12 cellular contexts compared by ENCODE assay signal in the genomic region with DNA sequence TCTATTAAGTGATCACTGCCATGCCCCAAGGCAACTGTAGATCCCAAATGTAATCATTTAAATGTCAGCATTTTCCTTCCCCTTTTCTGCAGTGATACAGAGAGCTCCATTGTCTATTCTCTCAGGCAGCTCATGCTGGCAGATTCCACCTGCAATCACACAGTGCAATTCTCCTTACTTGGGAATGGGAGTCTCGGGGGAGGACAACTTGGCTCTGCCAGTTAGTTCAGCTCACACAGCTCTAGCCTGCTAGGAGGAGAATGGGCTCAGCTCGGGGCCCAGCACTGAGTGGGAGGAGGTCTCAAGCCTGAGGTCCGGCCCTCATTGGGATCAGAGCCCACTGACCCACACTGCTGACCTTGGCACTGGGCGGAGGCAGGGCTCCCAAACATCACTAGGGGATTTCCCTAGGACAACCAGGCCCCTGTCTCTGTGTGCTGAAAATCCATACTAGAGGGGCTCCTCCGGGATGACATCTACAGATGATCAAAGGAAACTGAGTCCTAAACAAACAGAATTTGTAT.
A peak's percentile ranks its signal among the peaks of the same experiment; 100 is the strongest.
DNase-seq lines count a peak whose midpoint lies in the region; ATAC-seq and TF ChIP-seq lines count a peak whose summit lies in the region.
"Had no signal": no experiment of that assay in that cellular context is flagged by ENCODE, and none has a peak within 500 bp of the region (broad histone marks: within the 10 kb centered on the region; RNA-seq: fewer than 3 reads in every experiment).

No MANE protein-coding gene starts in this region.

- H3K14ac ChIP-seq in H9 (ENCODE audit: insufficient read depth, low read length) = no peak overlapping the region

- H3K36me3 Mint-ChIP-seq in GM23338 (ENCODE audit: low read depth) (no peaks in the 10 kb centered on the region), H9 (ENCODE audit: insufficient read depth in 1 of 3, low read depth in 3 of 3) (no peaks in the 10 kb centered on the region)

- H3K4me2 ChIP-seq in GM23338 = no peak overlapping the region
- H3K4me2 ChIP-seq in H9 (ENCODE audit: insufficient read depth, insufficient read length, low read length) = no peak overlapping the region

- H3K27me3 ChIP-seq in GM23338 (ENCODE audit: insufficient read depth) (no peaks in the 10 kb centered on the region), H9 (ENCODE audit: insufficient read depth, low read length) (no peaks in the 10 kb centered on the region)
- H3K27me3 ChIP-seq: pancreas had no signal

- H3K4me3 ChIP-seq in GM23338 (no peak overlapping the region), SK-N-MC (peak overlapping the region; percentile 20; the same call in 1 of the 2 replicates)
- H3K4me3 ChIP-seq: pancreas had no signal

- H3K27ac ChIP-seq in GM23338 (ENCODE audit: low read depth) = no peak overlapping the region
- H3K27ac ChIP-seq in SK-N-MC = no peak overlapping the region
- H3K27ac ChIP-seq in H9 (ENCODE audit: insufficient read length, low read depth, low read length) = no peak overlapping the region
- H3K27ac ChIP-seq: pancreas had no signal

- H3K9ac ChIP-seq in SK-N-MC (ENCODE audit: insufficient read length) (no peak overlapping the region), H9 (ENCODE audit: extremely low read depth, insufficient read length, low read length) (no peak overlapping the region)

- H3K27me3 Mint-ChIP-seq in GM23338 (ENCODE audit: insufficient read depth, low read depth, poor library complexity) = peaks cover 2% of the 10 kb centered on the region
- H3K27me3 Mint-ChIP-seq in H9 (ENCODE audit: low read depth) = no peaks in the 10 kb centered on the region

- DNase-seq in GM23338 (ENCODE audit: low spot score) (no peak), SK-N-MC (ENCODE audit: low read depth, low spot score) (no peak), Right ventricle myocardium superior (peak; percentile 56), occipital lobe (lab: John Stamatoyannopoulos, UW) (peak; percentile 5), H9 (no peak), NCI-H2196 treated with DMSO at 0.1 percent for 48 hours (lab: John Stamatoyannopoulos, UW; ENCODE audit: unreplicated experiment) (no peak), DMS 273 treated with DMSO at 0.1 percent for 48 hours (lab: John Stamatoyannopoulos, UW) (no peak)
- DNase-seq: activated T-cell treated with anti-CD3 and anti-CD28 coated beads, Interleukin-2, amount 50 U/mL, for 72 hours; cortex of kidney; NCI-H2081 treated with DMSO at 0.1 percent for 48 hours; pancreas had no signal

- H3K79me1 ChIP-seq in H9 (ENCODE audit: insufficient read depth, low read depth, low read length, poor library complexity, severe bottlenecking) = no peaks in the 10 kb centered on the region

- no peak overlapping the region for H3K18ac ChIP-seq in H9 (ENCODE audit: insufficient read length, low read depth, low read length)

- TF ChIP-seq CTCF in GM23338 (conservative IDR thresholded peaks at IDR 0.05; ENCODE audit: low read depth in 2 of 2) = no peak
- TF ChIP-seq CTCF in H9 (conservative IDR thresholded peaks at IDR 0.05) = no peak

- no peak overlapping the region for H2BK5ac ChIP-seq in H9 (ENCODE audit: insufficient read length, low read length)

- H3K56ac ChIP-seq in H9 (ENCODE audit: insufficient read length, low read depth, low read length) = no peak overlapping the region

- no peak overlapping the region for H2BK120ac ChIP-seq in H9 (ENCODE audit: low read depth, low read length, poor library complexity, severe bottlenecking)

- no peak overlapping the region for H3K23ac ChIP-seq in H9 (ENCODE audit: insufficient read length, low read depth, low read length)

- H4K8ac ChIP-seq in H9 (replicated peaks; ENCODE audit: insufficient read length, low read depth, low read length) = no peak overlapping the region

- H2AFZ ChIP-seq in GM23338 (no peak overlapping the region; the same call in 1 of the 2 replicates), H9 (ENCODE audit: low read length) (no peak overlapping the region)

- H3K23me2 ChIP-seq in H9 (ENCODE audit: insufficient read length, low read depth, low read length, poor library complexity, severe bottlenecking) = no peaks in the 10 kb centered on the region

- H3K4me1 Mint-ChIP-seq in GM23338 (peaks cover 10% of the 10 kb centered on the region), H9 (peaks cover 7 to 10% of the 10 kb centered on the region in 2 experiments; a peak in 3 of 4 replicates)

- no CpG with 5 or more reads among the region's 5 CpGs for WGBS in H9 (ENCODE audit: extremely low coverage, insufficient read length, low lambda C conversion rate)

- H3K9me3 ChIP-seq in SK-N-MC (ENCODE audit: low read depth, low read length) = no peaks in the 10 kb centered on the region
- H3K9me3 ChIP-seq in H9 (ENCODE audit: control insufficient read depth, low read depth, low read length) = no peaks in the 10 kb centered on the region
- H3K9me3 ChIP-seq: pancreas had no signal

- H3K27ac Mint-ChIP-seq in GM23338 (no peak overlapping the region), H9 (no peak overlapping the region)
- H3K27ac Mint-ChIP-seq: activated T-cell treated with anti-CD3 and anti-CD28 coated beads, Interleukin-2, amount 50 U/mL, for 72 hours had no signal

- H3K9me2 ChIP-seq in GM23338 (ENCODE audit: insufficient read depth) = no peaks in the 10 kb centered on the region

- H2AK5ac ChIP-seq in H9 (ENCODE audit: insufficient read length, low read length) = no peak overlapping the region

- H3K4ac ChIP-seq in H9 (ENCODE audit: low read depth, low read length) = no peak overlapping the region

- H3K9me3 Mint-ChIP-seq in GM23338 (no peaks in the 10 kb centered on the region), H9 (no peaks in the 10 kb centered on the region)
- H3K9me3 Mint-ChIP-seq: activated T-cell treated with anti-CD3 and anti-CD28 coated beads, Interleukin-2, amount 50 U/mL, for 72 hours had no signal

- no peak overlapping the region for H4K5ac ChIP-seq in H9 (ENCODE audit: insufficient read length, low read depth, low read length)

- H2BK20ac ChIP-seq in H9 (ENCODE audit: low read depth, low read length, poor library complexity, severe bottlenecking) = no peak overlapping the region

- H3K4me3 Mint-ChIP-seq in GM23338 (no peak overlapping the region), H9 (no peak overlapping the region)
- H3K4me3 Mint-ChIP-seq: activated T-cell treated with anti-CD3 and anti-CD28 coated beads, Interleukin-2, amount 50 U/mL, for 72 hours had no signal

- H2BK12ac ChIP-seq in H9 (ENCODE audit: insufficient read length, low read depth, low read length) = no peak overlapping the region

- ATAC-seq in GM23338 = peak; percentile 74
- peak; percentile 78 for ATAC-seq in Right ventricle myocardium superior (ENCODE audit: poor library complexity)
- no peak for ATAC-seq in HG03139 (IDR thresholded peaks at IDR 0.05; ENCODE audit: unreplicated experiment)
- ATAC-seq: activated T-cell treated with anti-CD3 and anti-CD28 coated beads, Interleukin-2, amount 50 U/mL, for 72 hours had no signal

- intact Hi-C loops in Right ventricle myocardium superior (cut with DNase I) = no loop called here

- no peaks in the 10 kb centered on the region for H3F3A ChIP-seq in GM23338 (replicated peaks; ENCODE audit: low read depth)

- H4K20me1 ChIP-seq in GM23338 (replicated peaks; ENCODE audit: insufficient read depth) = no peaks in the 10 kb centered on the region
- H4K20me1 ChIP-seq in H9 (ENCODE audit: control insufficient read depth, insufficient read depth, insufficient read length) = no peaks in the 10 kb centered on the region

- H3K79me2 ChIP-seq in GM23338 (replicated peaks; ENCODE audit: insufficient read depth) (no peaks in the 10 kb centered on the region), H9 (ENCODE audit: insufficient read depth, low read length) (no peaks in the 10 kb centered on the region; the same call in 1 of the 2 replicates)

- H3T11ph ChIP-seq in H9 (ENCODE audit: low read length) = no peak overlapping the region

- H2BK15ac ChIP-seq in H9 (ENCODE audit: low read depth, low read length) = no peak overlapping the region

- H3K4me1 ChIP-seq in GM23338 (ENCODE audit: insufficient read depth) (no peaks in the 10 kb centered on the region), H9 (ENCODE audit: insufficient read depth, low read length) (no peaks in the 10 kb centered on the region; the same call in 1 of the 2 replicates)

- no peak overlapping the region for H4K91ac ChIP-seq in H9 (ENCODE audit: insufficient read length, low read depth, low read length)

- H3K36me3 ChIP-seq in GM23338 (ENCODE audit: insufficient read depth) = no peaks in the 10 kb centered on the region
- no peaks in the 10 kb centered on the region for H3K36me3 ChIP-seq in SK-N-MC (ENCODE audit: insufficient read depth, low read length)
- H3K36me3 ChIP-seq: pancreas had no signal

TF ChIP-seq in GM23338, 12 proteins besides CTCF, POLR2A, EP300 and RAD21 (continues in another document):
- TF ChIP-seq JUNB (IDR thresholded peaks at IDR 0.05; ENCODE audit: unreplicated experiment) = no peak
- TF ChIP-seq NANOG (IDR thresholded peaks at IDR 0.05; ENCODE audit: borderline replicate concordance) = no peak
- no peak for TF ChIP-seq EZH2phosphoT487 (IDR thresholded peaks at IDR 0.05; ENCODE audit: unreplicated experiment)
- TF ChIP-seq ZNF331 (CRISPR knock-in tag; IDR thresholded peaks at IDR 0.05; ENCODE audit: low read depth) = no peak
- no peak for TF ChIP-seq POLR2AphosphoS5 (IDR thresholded peaks at IDR 0.05; ENCODE audit: low read depth)
- TF ChIP-seq, protein P1, sequence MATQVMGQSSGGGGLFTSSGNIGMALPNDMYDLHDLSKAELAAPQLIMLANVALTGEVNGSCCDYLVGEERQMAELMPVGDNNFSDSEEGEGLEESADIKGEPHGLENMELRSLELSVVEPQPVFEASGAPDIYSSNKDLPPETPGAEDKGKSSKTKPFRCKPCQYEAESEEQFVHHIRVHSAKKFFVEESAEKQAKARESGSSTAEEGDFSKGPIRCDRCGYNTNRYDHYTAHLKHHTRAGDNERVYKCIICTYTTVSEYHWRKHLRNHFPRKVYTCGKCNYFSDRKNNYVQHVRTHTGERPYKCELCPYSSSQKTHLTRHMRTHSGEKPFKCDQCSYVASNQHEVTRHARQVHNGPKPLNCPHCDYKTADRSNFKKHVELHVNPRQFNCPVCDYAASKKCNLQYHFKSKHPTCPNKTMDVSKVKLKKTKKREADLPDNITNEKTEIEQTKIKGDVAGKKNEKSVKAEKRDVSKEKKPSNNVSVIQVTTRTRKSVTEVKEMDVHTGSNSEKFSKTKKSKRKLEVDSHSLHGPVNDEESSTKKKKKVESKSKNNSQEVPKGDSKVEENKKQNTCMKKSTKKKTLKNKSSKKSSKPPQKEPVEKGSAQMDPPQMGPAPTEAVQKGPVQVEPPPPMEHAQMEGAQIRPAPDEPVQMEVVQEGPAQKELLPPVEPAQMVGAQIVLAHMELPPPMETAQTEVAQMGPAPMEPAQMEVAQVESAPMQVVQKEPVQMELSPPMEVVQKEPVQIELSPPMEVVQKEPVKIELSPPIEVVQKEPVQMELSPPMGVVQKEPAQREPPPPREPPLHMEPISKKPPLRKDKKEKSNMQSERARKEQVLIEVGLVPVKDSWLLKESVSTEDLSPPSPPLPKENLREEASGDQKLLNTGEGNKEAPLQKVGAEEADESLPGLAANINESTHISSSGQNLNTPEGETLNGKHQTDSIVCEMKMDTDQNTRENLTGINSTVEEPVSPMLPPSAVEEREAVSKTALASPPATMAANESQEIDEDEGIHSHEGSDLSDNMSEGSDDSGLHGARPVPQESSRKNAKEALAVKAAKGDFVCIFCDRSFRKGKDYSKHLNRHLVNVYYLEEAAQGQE (IDR thresholded peaks at IDR 0.05; ENCODE audit: unreplicated experiment) = no peak

Comparison
In these comparisons a context has a peak if more than half of its experiments do, and no peak if none do; other contexts are left out.
1. DNase-seq: peak in Right ventricle myocardium superior (single experiment) and occipital lobe (single experiment); none in GM23338 (single experiment), SK-N-MC (single experiment), H9 (single experiment), NCI-H2196 treated with DMSO at 0.1 percent for 48 hours (single experiment) and DMS 273 treated with DMSO at 0.1 percent for 48 hours (single experiment).